ENCODE assay signal across 10 cellular contexts in the genomic region with DNA sequence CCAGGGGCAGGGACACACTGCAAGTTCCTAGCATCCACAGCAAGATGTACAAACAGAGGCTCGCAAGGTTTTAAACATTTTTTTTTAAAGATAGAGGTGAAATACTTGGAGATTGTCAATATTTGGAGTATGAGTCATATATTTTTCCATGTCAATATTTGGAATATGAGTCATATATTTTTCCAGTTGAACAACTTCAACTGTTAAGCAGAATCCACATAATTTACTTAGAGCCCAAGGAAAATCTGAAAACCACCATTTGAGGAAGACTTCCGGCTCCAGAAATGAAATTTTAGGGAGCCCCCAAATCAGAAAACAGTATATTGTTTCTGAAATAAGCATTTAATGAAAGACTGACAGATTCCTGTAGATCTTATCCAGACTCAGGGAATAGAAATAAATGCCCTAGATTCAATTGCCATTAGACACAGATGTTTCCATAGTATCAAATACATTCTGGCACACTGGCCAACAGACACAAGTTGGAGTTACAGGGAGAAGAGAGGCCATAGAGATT. TPM values are rescaled to one million over a fixed set of nuclear protein-coding genes. Genes with fewer than 3 reads are reported as not detected.
DNase-seq lines count a peak whose midpoint lies in the region; ATAC-seq and TF ChIP-seq lines count a peak whose summit lies in the region.
"Had no signal": no experiment of that assay in that cellular context is flagged by ENCODE, and none has a peak within 500 bp of the region (broad histone marks: within the 10 kb centered on the region; RNA-seq: fewer than 3 reads in every experiment).

No MANE protein-coding gene starts in this region.

- TF ChIP-seq CTCF in fibroblast of villous mesenchyme (IDR thresholded peaks at IDR 0.05; ENCODE audit: insufficient read depth, low read depth, low read length) = no peak
- no peak for TF ChIP-seq CTCF in thoracic aorta (IDR thresholded peaks at IDR 0.05)

- ATAC-seq in thoracic aorta (ENCODE audit: insufficient number of reproducible peaks, low FRiP score, low read depth) = peak; percentile 72

- H3K4me3 ChIP-seq in SJCRH30 (no peak overlapping the region), fibroblast of villous mesenchyme (ENCODE audit: low read depth, low read length) (no peak overlapping the region), thoracic aorta (peak overlapping the region; percentile 22)
- H3K4me3 ChIP-seq: skin epidermis had no signal

- H3K9me3 ChIP-seq in SJCRH30 (replicated peaks) = no peaks in the 10 kb centered on the region
- no peaks in the 10 kb centered on the region for H3K9me3 ChIP-seq in thoracic aorta

- H3K36me3 ChIP-seq in SJCRH30 (no peaks in the 10 kb centered on the region), thoracic aorta (no peaks in the 10 kb centered on the region)

- H3K27ac ChIP-seq in SJCRH30 = peak overlapping the region; percentile 47
- peak overlapping the region; percentile 46 to 57 for H3K27ac ChIP-seq in thoracic aorta
- H3K27ac ChIP-seq: skin epidermis had no signal

- DNase-seq in NCI-H748 (lab: John Stamatoyannopoulos, UW; ENCODE audit: unreplicated experiment) (peak; percentile 7), NCI-H748 treated with DMSO at 0.1 percent for 48 hours (lab: John Stamatoyannopoulos, UW) (no peak), SJCRH30 (peak in 1 of 2 experiments; percentile 35), fibroblast of villous mesenchyme (ENCODE audit: low read depth) (peak; percentile 70), thoracic aorta (ENCODE audit: low spot score) (no peak), COR-L47 (lab: John Stamatoyannopoulos, UW) (no peak), NCI-H1417 treated with DMSO at 0.1 percent for 48 hours (lab: John Stamatoyannopoulos, UW) (no peak), NCI-H1105 (lab: John Stamatoyannopoulos, UW) (no peak)
- DNase-seq: kidney had no signal

- H3K4me1 ChIP-seq in SJCRH30 (peaks cover 21% of the 10 kb centered on the region), thoracic aorta (ENCODE audit: control insufficient read depth in 1 of 2, low read depth in 2 of 2) (peaks cover 0 to 16% of the 10 kb centered on the region in 2 donors)

- no peaks in the 10 kb centered on the region for H3K27me3 ChIP-seq in SJCRH30
- no peaks in the 10 kb centered on the region for H3K27me3 ChIP-seq in thoracic aorta (replicated peaks; ENCODE audit: insufficient read depth)

RNA-seq across cellular contexts. Expression of gene FAM184A, which starts 51.6 kb away (rescaled TPM):
- total RNA-seq in SJCRH30 (2014; rRNA removed; shearing (Covaris generic)) = 8.9 and 11.3 TPM in 2 replicates
- under 0.01 TPM in 2 replicates for total RNA-seq in fibroblast of villous mesenchyme
- total RNA-seq in thoracic aorta = 1 to 10 TPM in 1 of 2 donors, under 1 TPM in 1; 0.54 to 7.5 TPM

Comparison
In these comparisons a context has a peak if more than half of its experiments do, and no peak if none do; other contexts are left out.
1. DNase-seq: peak in NCI-H748 (single experiment) and fibroblast of villous mesenchyme (single experiment); none in NCI-H748 treated with DMSO at 0.1 percent for 48 hours (single experiment), thoracic aorta (single experiment), COR-L47 (single experiment), NCI-H1417 treated with DMSO at 0.1 percent for 48 hours (single experiment) and NCI-H1105 (single experiment).